Comparison of ENCODE assay signal across 8 cellular contexts in the genomic region with DNA sequence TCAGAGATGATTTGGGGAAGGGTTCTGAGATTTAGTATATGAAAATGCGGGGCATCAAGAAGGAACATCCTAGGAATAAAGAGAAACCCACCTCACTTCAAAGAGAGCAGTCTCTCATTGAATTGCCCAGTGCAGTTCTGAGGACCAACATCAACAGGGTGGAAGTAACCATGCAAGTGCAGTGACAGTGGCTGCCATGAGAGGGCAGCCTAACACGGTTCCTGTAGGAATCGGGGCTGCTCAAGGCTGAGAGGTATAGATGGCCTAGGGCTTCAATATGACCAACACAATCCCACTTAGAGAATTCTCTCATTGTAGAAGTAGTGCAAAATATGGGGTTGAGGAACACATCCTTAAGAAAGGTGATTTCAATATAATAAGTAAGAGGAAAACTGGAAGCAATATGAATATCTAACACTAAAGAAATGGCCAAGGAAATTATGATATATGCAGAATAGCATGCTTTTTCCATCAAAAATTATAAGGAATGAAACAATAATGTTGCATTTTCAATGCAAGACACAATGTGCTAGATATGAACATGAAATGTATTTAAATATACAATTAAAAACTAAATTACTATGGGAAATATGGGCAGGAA. TPM values are rescaled to one million over a fixed set of nuclear protein-coding genes. Genes with fewer than 3 reads are reported as not detected.
DNase-seq lines count a peak whose midpoint lies in the region; ATAC-seq lines count a peak whose summit lies in the region.

No MANE protein-coding gene starts in this region.

- H3K9me3 Mint-ChIP-seq in activated CD4-positive, alpha-beta T cell treated with anti-CD3 and anti-CD28 coated beads, Interleukin-2, amount 10 ng/mL, durations not matched to agents 7 days and 5 days = no peaks in the 10 kb centered on the region
- H3K9me3 Mint-ChIP-seq in effector memory CD8-positive, alpha-beta T cell = peaks cover 1 to 7% of the 10 kb centered on the region in 2 donors
- no peaks in the 10 kb centered on the region for H3K9me3 Mint-ChIP-seq in memory B cell

- H3K4me3 Mint-ChIP-seq in activated CD4-positive, alpha-beta T cell treated with anti-CD3 and anti-CD28 coated beads, Interleukin-2, amount 10 ng/mL, durations not matched to agents 7 days and 5 days = no peak overlapping the region
- H3K4me3 Mint-ChIP-seq in effector memory CD8-positive, alpha-beta T cell = no peak overlapping the region
- no peak overlapping the region for H3K4me3 Mint-ChIP-seq in memory B cell

- no peaks in the 10 kb centered on the region for H3K36me3 Mint-ChIP-seq in activated CD4-positive, alpha-beta T cell treated with anti-CD3 and anti-CD28 coated beads, Interleukin-2, amount 10 ng/mL, durations not matched to agents 7 days and 5 days (ENCODE audit: low read depth)
- H3K36me3 Mint-ChIP-seq in effector memory CD8-positive, alpha-beta T cell (ENCODE audit: insufficient read depth) = no peaks in the 10 kb centered on the region
- H3K36me3 Mint-ChIP-seq in memory B cell = no peaks in the 10 kb centered on the region

- POLR2A ChIA-PET in activated CD4-positive, alpha-beta T cell treated with anti-CD3 and anti-CD28 coated beads, Interleukin-2, amount 10 ng/mL, durations not matched to agents 7 days and 5 days (lab: Charles Lee) = no interaction called here

- peak; percentile 97 for ATAC-seq in GM18499 (IDR thresholded peaks at IDR 0.05; ENCODE audit: insufficient read depth, unreplicated experiment)
- peak; percentile 97 for ATAC-seq in HG02938 (IDR thresholded peaks at IDR 0.05; ENCODE audit: unreplicated experiment)
- ATAC-seq in effector memory CD8-positive, alpha-beta T cell (replicated peaks) = peak; percentile 27
- ATAC-seq in memory B cell (ENCODE audit: low read depth) = peak; percentile 55

- peak; percentile 67 for DNase-seq in AG08395 (ENCODE audit: low spot score)
- peak; percentile 41 for DNase-seq in NCI-H2171 treated with DMSO at 0.1 percent for 48 hours (lab: John Stamatoyannopoulos, UW)
- peak; percentile 64 for DNase-seq in activated CD4-positive, alpha-beta T cell treated with anti-CD3 and anti-CD28 coated beads, Interleukin-2, amount 10 ng/mL, durations not matched to agents 7 days and 5 days
- peak in 1 of 3 experiments; percentile 7 for DNase-seq in effector memory CD8-positive, alpha-beta T cell
- peak; percentile 5 to 50 for DNase-seq in memory B cell (ENCODE audit: low spot score in 2 of 2)
- DNase-seq in stimulated activated CD8-positive, alpha-beta memory T cell treated with anti-CD3 and anti-CD28 coated beads, Interleukin-7, amount 100 ng/mL, for 1 hour (ENCODE audit: low read depth in 2 of 2) = peak; percentile 6 to 27

- peaks cover 1% of the 10 kb centered on the region for H3K4me1 Mint-ChIP-seq in activated CD4-positive, alpha-beta T cell treated with anti-CD3 and anti-CD28 coated beads, Interleukin-2, amount 10 ng/mL, durations not matched to agents 7 days and 5 days
- H3K4me1 Mint-ChIP-seq in effector memory CD8-positive, alpha-beta T cell (ENCODE audit: low read depth in 2 of 2) = no peaks in the 10 kb centered on the region
- H3K4me1 Mint-ChIP-seq in memory B cell = no peaks in the 10 kb centered on the region

- CTCF ChIA-PET in activated CD4-positive, alpha-beta T cell treated with anti-CD3 and anti-CD28 coated beads, Interleukin-2, amount 10 ng/mL, durations not matched to agents 7 days and 5 days (lab: Charles Lee) = no interaction called here

- H3K27me3 Mint-ChIP-seq in activated CD4-positive, alpha-beta T cell treated with anti-CD3 and anti-CD28 coated beads, Interleukin-2, amount 10 ng/mL, durations not matched to agents 7 days and 5 days = peaks cover 6% of the 10 kb centered on the region
- H3K27me3 Mint-ChIP-seq in effector memory CD8-positive, alpha-beta T cell = peaks cover 0 to 2% of the 10 kb centered on the region in 2 donors
- H3K27me3 Mint-ChIP-seq in memory B cell = peaks cover 2% of the 10 kb centered on the region

- no peak overlapping the region for H3K27ac Mint-ChIP-seq in activated CD4-positive, alpha-beta T cell treated with anti-CD3 and anti-CD28 coated beads, Interleukin-2, amount 10 ng/mL, durations not matched to agents 7 days and 5 days
- no peak overlapping the region for H3K27ac Mint-ChIP-seq in effector memory CD8-positive, alpha-beta T cell
- H3K27ac Mint-ChIP-seq in memory B cell = no peak overlapping the region

RNA-seq across cellular contexts. Expression of a gene that starts 51.1 kb away (rescaled TPM):
- under 1 TPM; 0.52 to 0.56 TPM for total RNA-seq in activated CD4-positive, alpha-beta T cell treated with anti-CD3 and anti-CD28 coated beads, Interleukin-2, amount 10 ng/mL, durations not matched to agents 7 days and 5 days

Comparison
In these comparisons a context has a peak if more than half of its experiments do, and no peak if none do; other contexts are left out.
1. ATAC-seq: peak in every context shown above with its lines; median percentile 97 in GM18499; 97 in HG02938; 55 in memory B cell; 27 in effector memory CD8-positive, alpha-beta T cell.